Comparison of ENCODE assay signal across 10 cellular contexts in the genomic region with DNA sequence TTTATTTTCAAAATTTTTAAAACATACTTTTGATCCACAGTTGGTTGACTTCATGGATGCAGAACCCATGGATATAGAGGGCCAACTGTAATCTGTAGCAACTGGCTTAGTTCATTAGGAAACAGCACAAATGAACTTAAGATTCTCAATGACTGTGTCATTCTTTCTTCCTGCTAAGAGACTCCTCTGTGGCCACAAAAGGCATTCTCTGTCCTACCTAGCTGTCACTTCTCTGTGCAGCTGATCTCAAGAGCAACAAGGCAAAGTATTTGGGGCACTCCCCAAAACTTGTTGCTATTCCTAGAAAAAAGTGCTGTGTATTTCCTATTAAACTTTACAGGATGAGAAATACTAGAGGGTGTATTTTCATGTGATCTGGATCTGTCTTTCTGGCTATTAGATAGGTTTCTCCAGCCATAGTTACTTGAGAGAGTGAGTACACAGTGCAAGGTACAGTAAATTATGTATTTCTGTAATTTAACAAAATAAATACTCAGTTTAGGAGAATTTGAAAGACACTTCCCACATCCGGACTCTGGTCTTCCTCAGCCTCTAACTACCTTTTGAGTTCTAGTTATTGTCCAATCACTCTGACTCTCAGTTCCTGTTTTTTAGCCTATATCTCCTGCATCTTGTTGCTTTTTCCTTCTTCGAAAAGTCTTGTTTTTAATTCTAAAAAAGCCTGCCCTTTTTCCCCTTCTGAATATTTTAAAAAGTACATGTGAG. TPM values are rescaled to one million over a fixed set of nuclear protein-coding genes. Genes with fewer than 3 reads are reported as not detected.
DNase-seq lines count a peak whose midpoint lies in the region; ATAC-seq and TF ChIP-seq lines count a peak whose summit lies in the region.
"Had no signal": no experiment of that assay in that cellular context is flagged by ENCODE, and none has a peak within 500 bp of the region (broad histone marks: within the 10 kb centered on the region; RNA-seq: fewer than 3 reads in every experiment).

No MANE protein-coding gene starts in this region.

- no peak for TF ChIP-seq POLR2A in sigmoid colon (IDR thresholded peaks at IDR 0.05)

- no peaks in the 10 kb centered on the region for H4K20me1 ChIP-seq in MM.1S (ENCODE audit: insufficient read depth, low read length)

- 62 to 85% methylated on average over 2 of the region's 2 CpGs for WGBS in sigmoid colon, 2 donors

- TF ChIP-seq EP300 in sigmoid colon (IDR thresholded peaks at IDR 0.05): no peak

- no peak overlapping the region for H2AFZ ChIP-seq in MM.1S (ENCODE audit: low read length)

- H3F3A ChIP-seq in MM.1S (ENCODE audit: insufficient read depth, low read length): 0 out of 2 replicates have a peak, but pooled peaks cover 4% of the 10 kb centered on the region

- ATAC-seq in HG02763 (IDR thresholded peaks at IDR 0.05; ENCODE audit: unreplicated experiment): peak; percentile 81
- ATAC-seq: A549 had no signal

- H3K4me1 ChIP-seq in MM.1S (ENCODE audit: low read length): 0 out of 2 replicates have a peak, but pooled peaks cover 3% of the 10 kb centered on the region
- H3K4me1 ChIP-seq in sigmoid colon: no peaks in the 10 kb centered on the region
- H3K4me1 ChIP-seq: A549 had no signal

- no peaks in the 10 kb centered on the region for H3K36me3 Mint-ChIP-seq in activated CD4-positive, alpha-beta memory T cell treated with anti-CD3 and anti-CD28 coated beads, Interleukin-2, amount 10 ng/mL, durations not matched to agents 7 days and 5 days (ENCODE audit: low read depth)
- no peaks in the 10 kb centered on the region for H3K36me3 Mint-ChIP-seq in activated CD4-positive, alpha-beta memory T cell treated with anti-CD3 and anti-CD28 coated beads for 36 hours
- H3K36me3 Mint-ChIP-seq in progenitor cell of endocrine pancreas (ENCODE audit: insufficient read depth): no peaks in the 10 kb centered on the region

- H3K4me3 ChIP-seq in MM.1S (ENCODE audit: low read length): no peak overlapping the region
- H3K4me3 ChIP-seq in sigmoid colon: no peak overlapping the region
- H3K4me3 ChIP-seq: A549 had no signal

- H3K4me2 ChIP-seq in MM.1S (ENCODE audit: low read depth, low read length): peak overlapping the region; percentile 14; the same call in 1 of the 2 replicates
- H3K4me2 ChIP-seq: A549 had no signal

- peak overlapping the region; percentile 80 for H3K27ac Mint-ChIP-seq in activated CD4-positive, alpha-beta memory T cell treated with anti-CD3 and anti-CD28 coated beads, Interleukin-2, amount 10 ng/mL, durations not matched to agents 7 days and 5 days
- no peak overlapping the region for H3K27ac Mint-ChIP-seq in activated CD4-positive, alpha-beta memory T cell treated with anti-CD3 and anti-CD28 coated beads for 36 hours
- no peak overlapping the region for H3K27ac Mint-ChIP-seq in progenitor cell of endocrine pancreas

- H3K4me3 Mint-ChIP-seq in activated CD4-positive, alpha-beta memory T cell treated with anti-CD3 and anti-CD28 coated beads, Interleukin-2, amount 10 ng/mL, durations not matched to agents 7 days and 5 days: peak overlapping the region; percentile 15
- H3K4me3 Mint-ChIP-seq in activated CD4-positive, alpha-beta memory T cell treated with anti-CD3 and anti-CD28 coated beads for 36 hours: no peak overlapping the region
- H3K4me3 Mint-ChIP-seq in progenitor cell of endocrine pancreas (ENCODE audit: low read depth): no peak overlapping the region

- peak overlapping the region; percentile 42; the same call in 1 of the 2 replicates for H3K27ac ChIP-seq in MM.1S (ENCODE audit: low read length)
- H3K27ac ChIP-seq in sigmoid colon: no peak overlapping the region
- H3K27ac ChIP-seq: A549 had no signal

- H3K36me3 ChIP-seq in MM.1S (replicated peaks; ENCODE audit: insufficient read depth, low read length) (no peaks in the 10 kb centered on the region), sigmoid colon (no peaks in the 10 kb centered on the region)

- H3K79me2 ChIP-seq in MM.1S (ENCODE audit: low read length): no peaks in the 10 kb centered on the region

- H3K9me2 ChIP-seq in MM.1S (replicated peaks; ENCODE audit: insufficient read depth, low read length): no peaks in the 10 kb centered on the region

- peaks cover 19% of the 10 kb centered on the region for H3K4me1 Mint-ChIP-seq in activated CD4-positive, alpha-beta memory T cell treated with anti-CD3 and anti-CD28 coated beads, Interleukin-2, amount 10 ng/mL, durations not matched to agents 7 days and 5 days
- H3K4me1 Mint-ChIP-seq in activated CD4-positive, alpha-beta memory T cell treated with anti-CD3 and anti-CD28 coated beads for 36 hours (ENCODE audit: low read depth): peaks cover 8% of the 10 kb centered on the region
- H3K4me1 Mint-ChIP-seq in progenitor cell of endocrine pancreas (ENCODE audit: low read depth): peaks cover 20% of the 10 kb centered on the region

- intact Hi-C loops in activated CD4-positive, alpha-beta memory T cell treated with anti-CD3 and anti-CD28 coated beads for 36 hours (cut with micrococcal nuclease): no loop called here
- intact Hi-C loops in sigmoid colon (cut with DNase I): no loop called here

- H3K27me3 ChIP-seq in MM.1S (replicated peaks; ENCODE audit: insufficient read depth, low read length) (no peaks in the 10 kb centered on the region), sigmoid colon (no peaks in the 10 kb centered on the region)

- no peak overlapping the region for H3K9ac ChIP-seq in MM.1S (ENCODE audit: low read length)

- H3K27me3 Mint-ChIP-seq in activated CD4-positive, alpha-beta memory T cell treated with anti-CD3 and anti-CD28 coated beads, Interleukin-2, amount 10 ng/mL, durations not matched to agents 7 days and 5 days: peaks cover 12% of the 10 kb centered on the region
- H3K27me3 Mint-ChIP-seq in activated CD4-positive, alpha-beta memory T cell treated with anti-CD3 and anti-CD28 coated beads for 36 hours: peaks cover 4% of the 10 kb centered on the region
- H3K27me3 Mint-ChIP-seq in progenitor cell of endocrine pancreas: no peaks in the 10 kb centered on the region

- CTCF ChIA-PET in activated CD4-positive, alpha-beta memory T cell treated with anti-CD3 and anti-CD28 coated beads, Interleukin-2, amount 10 ng/mL, durations not matched to agents 7 days and 5 days (lab: Charles Lee): no interaction called here
- CTCF ChIA-PET in activated CD4-positive, alpha-beta memory T cell treated with anti-CD3 and anti-CD28 coated beads for 36 hours (lab: Charles Lee): interaction anchor here (1.1 to 2.7 kb wide), 2 partner anchors 21 to 44 kb away, joined by 3 to 13 read pairs; a partner anchor contains a TSS

- H3K9me3 ChIP-seq in MM.1S (replicated peaks; ENCODE audit: insufficient read depth, low read length) (no peaks in the 10 kb centered on the region), sigmoid colon (no peaks in the 10 kb centered on the region)
- H3K9me3 ChIP-seq: A549 had no signal

- no peaks in the 10 kb centered on the region for H3K9me3 Mint-ChIP-seq in activated CD4-positive, alpha-beta memory T cell treated with anti-CD3 and anti-CD28 coated beads, Interleukin-2, amount 10 ng/mL, durations not matched to agents 7 days and 5 days
- no peaks in the 10 kb centered on the region for H3K9me3 Mint-ChIP-seq in activated CD4-positive, alpha-beta memory T cell treated with anti-CD3 and anti-CD28 coated beads for 36 hours
- H3K9me3 Mint-ChIP-seq in progenitor cell of endocrine pancreas (ENCODE audit: low read depth): no peaks in the 10 kb centered on the region

- DNase-seq in activated CD4-positive, alpha-beta memory T cell treated with anti-CD3 and anti-CD28 coated beads, Interleukin-2, amount 10 ng/mL, durations not matched to agents 7 days and 5 days: no peak
- DNase-seq in activated CD4-positive, alpha-beta memory T cell treated with anti-CD3 and anti-CD28 coated beads for 36 hours: no peak
- DNase-seq in MM.1S: peak; percentile 28
- peak; percentile 30 for DNase-seq in pons (ENCODE audit: low spot score)
- DNase-seq in progenitor cell of endocrine pancreas (ENCODE audit: low spot score, unreplicated experiment): no peak
- no peak for DNase-seq in HT-29 (ENCODE audit: low spot score)
- no peak for DNase-seq in sigmoid colon

- TF ChIP-seq CTCF in MM.1S (IDR thresholded peaks at IDR 0.05; ENCODE audit: low read length): no peak
- no peak for TF ChIP-seq CTCF in progenitor cell of endocrine pancreas (IDR thresholded peaks at IDR 0.05; ENCODE audit: unreplicated experiment)
- TF ChIP-seq CTCF in sigmoid colon (IDR thresholded peaks at IDR 0.05): no peak

- POLR2A ChIA-PET in activated CD4-positive, alpha-beta memory T cell treated with anti-CD3 and anti-CD28 coated beads, Interleukin-2, amount 10 ng/mL, durations not matched to agents 7 days and 5 days (lab: Charles Lee): no interaction called here
- POLR2A ChIA-PET in activated CD4-positive, alpha-beta memory T cell treated with anti-CD3 and anti-CD28 coated beads for 36 hours (lab: Charles Lee): no interaction called here

RNA-seq across cellular contexts. Expression of a gene that starts 21.8 kb away (rescaled TPM):
- total RNA-seq in activated CD4-positive, alpha-beta memory T cell treated with anti-CD3 and anti-CD28 coated beads, Interleukin-2, amount 10 ng/mL, durations not matched to agents 7 days and 5 days: 1 to 10 TPM; 1.1 to 1.3 TPM
- total RNA-seq in activated CD4-positive, alpha-beta memory T cell treated with anti-CD3 and anti-CD28 coated beads for 36 hours: 1 to 10 TPM; 1.3 to 1.6 TPM
- 4.8 and 5.1 TPM in 2 replicates for total RNA-seq in progenitor cell of endocrine pancreas
- total RNA-seq in HT-29 (2014; rRNA removed; shearing (Covaris generic)): not detected in 2 replicates
- 10 to 100 TPM; 10.2 to 25.0 (median 19.3) TPM for total RNA-seq in sigmoid colon
- polyA plus RNA-seq in sigmoid colon: 1 to 10 TPM; 4.3 to 8.3 (median 4.8) TPM

RNA-seq across cellular contexts. Expression of a gene that starts 53.9 kb away (rescaled TPM):
- total RNA-seq in activated CD4-positive, alpha-beta memory T cell treated with anti-CD3 and anti-CD28 coated beads, Interleukin-2, amount 10 ng/mL, durations not matched to agents 7 days and 5 days: not detected
- total RNA-seq in activated CD4-positive, alpha-beta memory T cell treated with anti-CD3 and anti-CD28 coated beads for 36 hours: not detected
- total RNA-seq in progenitor cell of endocrine pancreas (1.7 and 1.9 TPM in 2 replicates), sigmoid colon (1 to 10 TPM in 1 of 4 donors, under 1 TPM in 1, not detected in 2; 0.99 to 1.8 TPM)
- not detected in 2 replicates for total RNA-seq in HT-29 (2014; rRNA removed; shearing (Covaris generic))
- polyA plus RNA-seq in sigmoid colon: under 1 TPM in 1 of 3 donors, not detected in 2; 0.26 TPM
- total RNA-seq: skeletal muscle tissue had no signal
- polyA plus RNA-seq: A549 had no signal

Comparison
In these comparisons a context has a peak if more than half of its experiments do, and no peak if none do; other contexts are left out.
1. DNase-seq: peak in MM.1S (single experiment) and pons (single experiment); none in activated CD4-positive, alpha-beta memory T cell treated with anti-CD3 and anti-CD28 coated beads, Interleukin-2, amount 10 ng/mL, durations not matched to agents 7 days and 5 days (single experiment), activated CD4-positive, alpha-beta memory T cell treated with anti-CD3 and anti-CD28 coated beads for 36 hours (single experiment), progenitor cell of endocrine pancreas (single experiment), HT-29 (single experiment) and sigmoid colon (single experiment).